Comparison of ENCODE assay signal across 11 cellular contexts in genomic region chr6:159467473-159468041, GRCh38.
DNase-seq lines count a peak whose midpoint lies in the region; ATAC-seq and TF ChIP-seq lines count a peak whose summit lies in the region.
"Had no signal": no experiment of that assay in that cellular context is flagged by ENCODE, and none has a peak within 500 bp of the region (broad histone marks: within the 10 kb centered on the region; RNA-seq: fewer than 3 reads in every experiment).

No MANE protein-coding gene starts in this region.

- intact Hi-C loops in activated CD8-positive, alpha-beta T cell treated with anti-CD3 and anti-CD28 coated beads for 36 hours (cut with micrococcal nuclease): no loop called here
- intact Hi-C loops in Right ventricle myocardium inferior (cut with DNase I): no loop called here

- peak; percentile 37 for ATAC-seq in activated CD8-positive, alpha-beta T cell treated with anti-CD3 and anti-CD28 coated beads for 36 hours
- ATAC-seq in activated CD8-positive, alpha-beta T cell treated with anti-CD3 and anti-CD28 coated beads, Interleukin-2, amount 10 ng/mL, durations not matched to agents 7 days and 5 days: no peak
- ATAC-seq in HG02571 (IDR thresholded peaks at IDR 0.05; ENCODE audit: unreplicated experiment) (peak; percentile 89), Right ventricle myocardium inferior (no peak)
- peak; percentile 75 for ATAC-seq in stimulated activated effector memory CD8-positive, alpha-beta T cell treated with anti-CD3 and anti-CD28 coated beads, Interleukin-12 subunit alpha, Interleukin-12 subunit beta, amount 100 ng/mL, for 72 hours
- ATAC-seq: left cardiac atrium had no signal

- DNase-seq in activated CD8-positive, alpha-beta T cell treated with anti-CD3 and anti-CD28 coated beads for 36 hours: no peak
- no peak for DNase-seq in activated CD8-positive, alpha-beta T cell treated with anti-CD3 and anti-CD28 coated beads, Interleukin-2, amount 10 ng/mL, durations not matched to agents 7 days and 5 days
- DNase-seq in M059J (ENCODE audit: low read depth): peak; percentile 40
- no peak for DNase-seq in stimulated activated effector memory CD8-positive, alpha-beta T cell treated with anti-CD3 and anti-CD28 coated beads, Interleukin-12 subunit alpha, Interleukin-12 subunit beta, amount 100 ng/mL, for 72 hours (ENCODE audit: low spot score in 2 of 2)
- DNase-seq in Right ventricle myocardium inferior (ENCODE audit: missing footprints): no peak
- no peak for DNase-seq in central memory CD4-positive, alpha-beta T cell
- no peak for DNase-seq in stimulated activated CD4-positive, alpha-beta T cell treated with anti-CD3 and anti-CD28 coated beads, Interleukin-4, amount 100 ng/mL, for 1 hour
- DNase-seq: activated T-cell treated with anti-CD3 and anti-CD28 coated beads, Interleukin-2, amount 50 U/mL, for 24 hours; left cardiac atrium; NCI-H82 had no signal

- CTCF ChIA-PET in activated CD8-positive, alpha-beta T cell treated with anti-CD3 and anti-CD28 coated beads for 36 hours (lab: Charles Lee): interaction anchor here (0.7 to 1.8 kb wide), 4 partner anchors 187 to 293 kb away, joined by 3 to 7 read pairs (median 4); no protein-coding TSS in a partner anchor
- CTCF ChIA-PET in activated CD8-positive, alpha-beta T cell treated with anti-CD3 and anti-CD28 coated beads, Interleukin-2, amount 10 ng/mL, durations not matched to agents 7 days and 5 days (lab: Charles Lee): no interaction called here

- POLR2A ChIA-PET in activated CD8-positive, alpha-beta T cell treated with anti-CD3 and anti-CD28 coated beads for 36 hours (lab: Charles Lee): no interaction called here
- POLR2A ChIA-PET in activated CD8-positive, alpha-beta T cell treated with anti-CD3 and anti-CD28 coated beads, Interleukin-2, amount 10 ng/mL, durations not matched to agents 7 days and 5 days (lab: Charles Lee): no interaction called here

- H3K27me3 Mint-ChIP-seq in activated CD8-positive, alpha-beta T cell treated with anti-CD3 and anti-CD28 coated beads for 36 hours: peaks cover 7% of the 10 kb centered on the region
- peaks cover 5% of the 10 kb centered on the region for H3K27me3 Mint-ChIP-seq in activated CD8-positive, alpha-beta T cell treated with anti-CD3 and anti-CD28 coated beads, Interleukin-2, amount 10 ng/mL, durations not matched to agents 7 days and 5 days (ENCODE audit: low read depth)

- no peaks in the 10 kb centered on the region for H3K9me3 Mint-ChIP-seq in activated CD8-positive, alpha-beta T cell treated with anti-CD3 and anti-CD28 coated beads for 36 hours
- no peaks in the 10 kb centered on the region for H3K9me3 Mint-ChIP-seq in activated CD8-positive, alpha-beta T cell treated with anti-CD3 and anti-CD28 coated beads, Interleukin-2, amount 10 ng/mL, durations not matched to agents 7 days and 5 days (ENCODE audit: insufficient read depth)
- no peaks in the 10 kb centered on the region for H3K9me3 Mint-ChIP-seq in stimulated activated effector memory CD8-positive, alpha-beta T cell treated with anti-CD3 and anti-CD28 coated beads, Interleukin-12 subunit alpha, Interleukin-12 subunit beta, amount 100 ng/mL, for 72 hours
- H3K9me3 Mint-ChIP-seq: activated T-cell treated with anti-CD3 and anti-CD28 coated beads, Interleukin-2, amount 50 U/mL, for 24 hours had no signal

- no peaks in the 10 kb centered on the region for H3K4me1 Mint-ChIP-seq in activated CD8-positive, alpha-beta T cell treated with anti-CD3 and anti-CD28 coated beads for 36 hours (ENCODE audit: low read depth)
- H3K4me1 Mint-ChIP-seq in activated CD8-positive, alpha-beta T cell treated with anti-CD3 and anti-CD28 coated beads, Interleukin-2, amount 10 ng/mL, durations not matched to agents 7 days and 5 days (ENCODE audit: low read depth): no peaks in the 10 kb centered on the region
- no peaks in the 10 kb centered on the region for H3K4me1 Mint-ChIP-seq in stimulated activated effector memory CD8-positive, alpha-beta T cell treated with anti-CD3 and anti-CD28 coated beads, Interleukin-12 subunit alpha, Interleukin-12 subunit beta, amount 100 ng/mL, for 72 hours

- no peak overlapping the region for H3K4me3 Mint-ChIP-seq in activated CD8-positive, alpha-beta T cell treated with anti-CD3 and anti-CD28 coated beads for 36 hours
- no peak overlapping the region for H3K4me3 Mint-ChIP-seq in activated CD8-positive, alpha-beta T cell treated with anti-CD3 and anti-CD28 coated beads, Interleukin-2, amount 10 ng/mL, durations not matched to agents 7 days and 5 days
- H3K4me3 Mint-ChIP-seq in stimulated activated effector memory CD8-positive, alpha-beta T cell treated with anti-CD3 and anti-CD28 coated beads, Interleukin-12 subunit alpha, Interleukin-12 subunit beta, amount 100 ng/mL, for 72 hours: no peak overlapping the region
- H3K4me3 Mint-ChIP-seq: activated T-cell treated with anti-CD3 and anti-CD28 coated beads, Interleukin-2, amount 50 U/mL, for 24 hours had no signal

- no peak for TF ChIP-seq CTCF in activated CD8-positive, alpha-beta T cell treated with anti-CD3 and anti-CD28 coated beads for 36 hours (IDR thresholded peaks at IDR 0.05)

- no peaks in the 10 kb centered on the region for H3K36me3 Mint-ChIP-seq in activated CD8-positive, alpha-beta T cell treated with anti-CD3 and anti-CD28 coated beads for 36 hours (ENCODE audit: low read depth)
- no peaks in the 10 kb centered on the region for H3K36me3 Mint-ChIP-seq in activated CD8-positive, alpha-beta T cell treated with anti-CD3 and anti-CD28 coated beads, Interleukin-2, amount 10 ng/mL, durations not matched to agents 7 days and 5 days (ENCODE audit: low read depth)
- no peaks in the 10 kb centered on the region for H3K36me3 Mint-ChIP-seq in stimulated activated effector memory CD8-positive, alpha-beta T cell treated with anti-CD3 and anti-CD28 coated beads, Interleukin-12 subunit alpha, Interleukin-12 subunit beta, amount 100 ng/mL, for 72 hours

- no peak overlapping the region for H3K27ac Mint-ChIP-seq in activated CD8-positive, alpha-beta T cell treated with anti-CD3 and anti-CD28 coated beads for 36 hours
- H3K27ac Mint-ChIP-seq in activated CD8-positive, alpha-beta T cell treated with anti-CD3 and anti-CD28 coated beads, Interleukin-2, amount 10 ng/mL, durations not matched to agents 7 days and 5 days: no peak overlapping the region
- no peak overlapping the region for H3K27ac Mint-ChIP-seq in stimulated activated effector memory CD8-positive, alpha-beta T cell treated with anti-CD3 and anti-CD28 coated beads, Interleukin-12 subunit alpha, Interleukin-12 subunit beta, amount 100 ng/mL, for 72 hours
- H3K27ac Mint-ChIP-seq: activated T-cell treated with anti-CD3 and anti-CD28 coated beads, Interleukin-2, amount 50 U/mL, for 24 hours had no signal

Comparison
In these comparisons a context has a peak if more than half of its experiments do, and no peak if none do; other contexts are left out.
1. ATAC-seq: peak in activated CD8-positive, alpha-beta T cell treated with anti-CD3 and anti-CD28 coated beads for 36 hours (single experiment), HG02571 (single experiment) and stimulated activated effector memory CD8-positive, alpha-beta T cell treated with anti-CD3 and anti-CD28 coated beads, Interleukin-12 subunit alpha, Interleukin-12 subunit beta, amount 100 ng/mL, for 72 hours (single experiment); none in activated CD8-positive, alpha-beta T cell treated with anti-CD3 and anti-CD28 coated beads, Interleukin-2, amount 10 ng/mL, durations not matched to agents 7 days and 5 days (single experiment) and Right ventricle myocardium inferior (single experiment).